Comparison of ENCODE assay signal across 8 cellular contexts in genomic region chr15:88256261-88257230, GRCh38. TPM values are rescaled to one million over a fixed set of nuclear protein-coding genes. Genes with fewer than 3 reads are reported as not detected.
DNase-seq lines count a peak whose midpoint lies in the region; ATAC-seq and TF ChIP-seq lines count a peak whose summit lies in the region.

Gene NTRK3 (minus strand): TSS chr15:88256739. CDS start chr15:88256153, 586 bp downstream.

- H3K4me1 ChIP-seq in osteoblast (ENCODE audit: insufficient read depth, low read length), result no peaks in the 10 kb centered on the region

- H2AFZ ChIP-seq in osteoblast (ENCODE audit: low read length), result no peak within 1 kb of the TSS

- H3K79me2 ChIP-seq in osteoblast (ENCODE audit: insufficient read depth, low read length), result no peaks in the 10 kb centered on the region

- H3K27ac ChIP-seq in osteoblast (ENCODE audit: low read depth, low read length), result no peak within 1 kb of the TSS

- no peak for TF ChIP-seq POLR2A in GM18505 (IDR thresholded peaks at IDR 0.05; ENCODE audit: borderline replicate concordance, extremely low read depth, insufficient read depth, insufficient read length)

- H3K4me2 ChIP-seq in osteoblast (ENCODE audit: insufficient read depth, low read length), result peak within 1 kb of the TSS; percentile 76

- ATAC-seq in GM18505 (IDR thresholded peaks at IDR 0.05; ENCODE audit: unreplicated experiment), result no peak

- H3K4me3 ChIP-seq in fibroblast of pulmonary artery (replicated peaks; ENCODE audit: low read depth, low read length) (peak within 1 kb of the TSS; percentile 41), osteoblast (ENCODE audit: insufficient read depth, low read length) (peak within 1 kb of the TSS; percentile 58)

- H3K36me3 ChIP-seq in osteoblast (ENCODE audit: insufficient read depth, low read length), result no peaks in the 10 kb centered on the region

- H4K20me1 ChIP-seq in osteoblast (ENCODE audit: insufficient read depth, low read length), result no peaks in the 10 kb centered on the region

- TF ChIP-seq CTCF in fibroblast of pulmonary artery (IDR thresholded peaks at IDR 0.05; ENCODE audit: low read length, missing control alignments) (no peak), osteoblast (IDR thresholded peaks at IDR 0.05; ENCODE audit: extremely low read depth, low read depth, low read length) (no peak)

- H3K27me3 ChIP-seq in osteoblast (ENCODE audit: insufficient read depth, low read length), result peaks cover 65% of the 10 kb centered on the region

- DNase-seq in NCI-H2171 treated with DMSO at 0.1 percent for 48 hours (lab: John Stamatoyannopoulos, UW), result peak; percentile 41
- no peak for DNase-seq in NCI-H2171 (lab: John Stamatoyannopoulos, UW)
- DNase-seq in SKM-1 treated with dmso at 0.1 percent for 144 hours (lab: John Stamatoyannopoulos, UW; ENCODE audit: unreplicated experiment), result peak; percentile 32
- DNase-seq in fibroblast of pulmonary artery (ENCODE audit: low read depth), result peak; percentile 36
- peak; percentile 89 for DNase-seq in osteoblast (ENCODE audit: insufficient read length, low spot score, missing footprints)
- DNase-seq in germinal center (ENCODE audit: low spot score), result no peak
- no peak for DNase-seq in NCI-H2029 (lab: John Stamatoyannopoulos, UW)

- no peaks in the 10 kb centered on the region for H3K9me3 ChIP-seq in osteoblast (ENCODE audit: low read depth, low read length)

RNA-seq across cellular contexts. Expression of gene NTRK3, which starts in this region (rescaled TPM):
- 0.59 and 0.72 TPM in 2 replicates for total RNA-seq in osteoblast

Comparison
In these comparisons a context has a peak if more than half of its experiments do, and no peak if none do; other contexts are left out.
1. DNase-seq: peak in NCI-H2171 treated with DMSO at 0.1 percent for 48 hours (single experiment), SKM-1 treated with dmso at 0.1 percent for 144 hours (single experiment) and fibroblast of pulmonary artery (single experiment); none in NCI-H2171 (single experiment), germinal center (single experiment) and NCI-H2029 (single experiment).
2. Peak in DNase-seq, H3K4me3 ChIP-seq and H3K4me2 ChIP-seq in osteoblast; RNA of the gene not detected or under 1 TPM.